In genomic region chr16:57917489-57917888, GRCh38 we compare ENCODE assay signal across 4 cellular contexts. TPM values are rescaled to one million over a fixed set of nuclear protein-coding genes. Genes with fewer than 3 reads are reported as not detected.
"Had no signal": no experiment of that assay in that cellular context is flagged by ENCODE, and none has a peak within 500 bp of the region (broad histone marks: within the 10 kb centered on the region; RNA-seq: fewer than 3 reads in every experiment).

No MANE protein-coding gene starts in this region.

RNA-seq across cellular contexts. Expression of gene CNGB1, which starts 53.4 kb away (rescaled TPM):
- total RNA-seq: M059J, NCI-H460, OCI-LY7, Right ventricle myocardium superior had no signal
